ENCODE assay signal across 8 cellular contexts in genomic region chr13:99495478-99496321, GRCh38. TPM values are rescaled to one million over a fixed set of nuclear protein-coding genes. Genes with fewer than 3 reads are reported as not detected.
DNase-seq lines count a peak whose midpoint lies in the region; ATAC-seq and TF ChIP-seq lines count a peak whose summit lies in the region.

No MANE protein-coding gene starts in this region.

- peaks cover 6% of the 10 kb centered on the region for H3K9me3 Mint-ChIP-seq in neural crest cell

- no peak overlapping the region for H3K9ac ChIP-seq in BLaER1

- peak overlapping the region; percentile 98 for H3K4me2 ChIP-seq in BLaER1

- ATAC-seq in HG03095 (IDR thresholded peaks at IDR 0.05; ENCODE audit: unreplicated experiment), result peak; percentile 45
- no peak for ATAC-seq in GM19455 (IDR thresholded peaks at IDR 0.05; ENCODE audit: unreplicated experiment)

- in situ Hi-C loops in KBM-7 (cut with MboI; ENCODE audit: low pct_unique_long_range_greater_than_20kb, low sequenced_read_pairs), result no loop called here

- peak overlapping the region; percentile 37; the same call in 1 of the 2 replicates for H3K4me3 ChIP-seq in BLaER1
- peak overlapping the region; percentile 44 to 63 for H3K4me3 ChIP-seq in ascending aorta

- H3K4me3 Mint-ChIP-seq in neural crest cell, result peak overlapping the region; percentile 51

- DNase-seq in ascending aorta (ENCODE audit: low spot score in 2 of 2), result no peak
- DNase-seq in neural crest cell (ENCODE audit: low read depth, low spot score), result no peak
- no peak for DNase-seq in DMS153 treated with DMSO at 0.1 percent for 48 hours (lab: John Stamatoyannopoulos, UW; ENCODE audit: unreplicated experiment)
- no peak for DNase-seq in KBM-7
- DNase-seq in cerebellar nuclear complex (lab: John Stamatoyannopoulos, UW), result no peak

- H3K9me3 ChIP-seq in BLaER1 (peaks cover 8% of the 10 kb centered on the region), ascending aorta (no peaks in the 10 kb centered on the region)

- peaks cover 20% of the 10 kb centered on the region for H3K4me1 Mint-ChIP-seq in neural crest cell

- H3K4me1 ChIP-seq in BLaER1 (peaks cover 48% of the 10 kb centered on the region), ascending aorta (peaks cover 12 to 18% of the 10 kb centered on the region in 2 donors)

- H3K27ac ChIP-seq in BLaER1, result peak overlapping the region; percentile 44; the same call in 1 of the 2 replicates
- H3K27ac ChIP-seq in ascending aorta, result peak overlapping the region; percentile 90

- H4K20me1 ChIP-seq in BLaER1, result no peaks in the 10 kb centered on the region

- intact Hi-C loops in ascending aorta (cut with DNase I), result loop anchor here (5.0 to 10.0 kb wide), 3 partner anchors 213 to 1521 kb away; partner anchors contain the start of gene UBAC2

- peaks cover 2% of the 10 kb centered on the region for H3K36me3 Mint-ChIP-seq in neural crest cell (ENCODE audit: low read depth)

- peaks cover 43% of the 10 kb centered on the region for H3K27me3 Mint-ChIP-seq in neural crest cell (ENCODE audit: low read depth)

- TF ChIP-seq CTCF in ascending aorta (IDR thresholded peaks at IDR 0.05) (no peak), neural crest cell (conservative IDR thresholded peaks at IDR 0.05) (no peak)

- H3K27ac Mint-ChIP-seq in neural crest cell (ENCODE audit: unreplicated experiment), result no peak overlapping the region

- H3K27me3 ChIP-seq in BLaER1 (no peaks in the 10 kb centered on the region), ascending aorta (no peaks in the 10 kb centered on the region)

- H3K36me3 ChIP-seq in BLaER1 (no peaks in the 10 kb centered on the region), ascending aorta (no peaks in the 10 kb centered on the region)

RNA-seq across cellular contexts. Expression of gene TM9SF2, which starts 5.6 kb away (rescaled TPM):
- 56.8 TPM for total RNA-seq in ascending aorta
- total RNA-seq in neural crest cell, result 66.7 and 68.8 TPM in 2 replicates
